Comparison of ENCODE assay signal across 8 cellular contexts in genomic region chr19:14136509-14137281, GRCh38. TPM values are rescaled to one million over a fixed set of nuclear protein-coding genes. Genes with fewer than 3 reads are reported as not detected.
A peak's percentile ranks its signal among the peaks of the same experiment; 100 is the strongest.
DNase-seq lines count a peak whose midpoint lies in the region; ATAC-seq and TF ChIP-seq lines count a peak whose summit lies in the region.

ASF1B (minus strand) TSS chr19:14136589; CDS start chr19:14136456, 133 bp downstream.

- no peaks in the 10 kb centered on the region; the same call in 1 of the 2 replicates for H3K36me3 ChIP-seq in Caco-2 (ENCODE audit: control insufficient read depth, insufficient read depth, low read length)
- no peaks in the 10 kb centered on the region for H3K36me3 ChIP-seq in effector memory CD4-positive, alpha-beta T cell (ENCODE audit: control insufficient read depth, insufficient read depth, low read length)

- CTCF ChIA-PET in Caco-2 (lab: Charles Lee), result interaction anchor here (0.6 to 2.2 kb wide), 41 partner anchors 8 to 1083 kb away, joined by 3 to 27 read pairs (median 5); partner anchors contain the start of genes ADGRE5, IL27RA, MISP3 and NDUFB7
- CTCF ChIA-PET in activated CD8-positive, alpha-beta memory T cell treated with anti-CD3 and anti-CD28 coated beads for 36 hours (lab: Charles Lee), result interaction anchor here (0.5 to 2.9 kb wide), 41 partner anchors 9 to 1194 kb away, joined by 3 to 24 read pairs (median 3); partner anchors contain the start of genes ADGRE5, GIPC1, IL27RA and RFX1

- POLR2A ChIA-PET in Caco-2 (lab: Charles Lee), result interaction anchor here (0.5 to 1.7 kb wide), 26 partner anchors 10 to 1970 kb away, joined by 3 to 16 read pairs (median 6); partner anchors contain the start of genes ADGRE5, DDX39A, DNAJB1 and PRKACA
- POLR2A ChIA-PET in activated CD8-positive, alpha-beta memory T cell treated with anti-CD3 and anti-CD28 coated beads for 36 hours (lab: Charles Lee), result interaction anchor here (0.6 to 2.1 kb wide), 13 partner anchors 13 to 341 kb away, joined by 3 to 10 read pairs (median 3); partner anchors contain the start of gene RFX1

- peak; percentile 35 to 75 for TF ChIP-seq CTCF in Caco-2 (IDR thresholded peaks at IDR 0.05; ENCODE audit: insufficient read depth in 1 of 2, low read depth in 1 of 2, low read length in 1 of 2, severe bottlenecking in 1 of 2, unreplicated experiment in 1 of 2)

- peaks cover 5% of the 10 kb centered on the region; the same call in 1 of the 2 replicates for H3K4me1 ChIP-seq in Caco-2
- peaks cover 16% of the 10 kb centered on the region for H3K4me1 ChIP-seq in effector memory CD4-positive, alpha-beta T cell (ENCODE audit: control insufficient read depth, insufficient read depth, low read length, poor library complexity, severe bottlenecking)

- no TSS peak for BruUV-seq in Caco-2 (replicated peaks; lab: Mats Ljungman, UMichigan)

- peak within 1 kb of the TSS; percentile 83 for H3K27ac Mint-ChIP-seq in Caco-2 (ENCODE audit: unreplicated experiment)

- peak within 1 kb of the TSS; percentile 93 for H3K4me3 ChIP-seq in Caco-2 (ENCODE audit: low read depth, low read length)
- H3K4me3 ChIP-seq in effector memory CD4-positive, alpha-beta T cell (ENCODE audit: insufficient read depth, low read depth, low read length, poor library complexity, severe bottlenecking), result peak within 1 kb of the TSS; percentile 83

- H3K4me1 Mint-ChIP-seq in Caco-2 (ENCODE audit: low read depth, unreplicated experiment), result peaks cover 7% of the 10 kb centered on the region

- H3K9me3 Mint-ChIP-seq in Caco-2 (ENCODE audit: unreplicated experiment), result no peaks in the 10 kb centered on the region

- peak within 1 kb of the TSS; percentile 74 for H3K4me3 Mint-ChIP-seq in Caco-2 (ENCODE audit: unreplicated experiment)

- peak; percentile 73 for ATAC-seq in GM21360 (IDR thresholded peaks at IDR 0.05; ENCODE audit: unreplicated experiment)

- intact Hi-C loops in Caco-2 (cut with micrococcal nuclease; ENCODE audit: unreplicated experiment), result loop anchor here (1.0 to 5.0 kb wide), 5 partner anchors 18 to 336 kb away; partner anchors contain the start of gene MISP3

- no peaks in the 10 kb centered on the region for H3K9me3 ChIP-seq in Caco-2
- H3K9me3 ChIP-seq in effector memory CD4-positive, alpha-beta T cell (ENCODE audit: control insufficient read depth, low read length), result no peaks in the 10 kb centered on the region

- peak; percentile 98 to 99 for DNase-seq in Caco-2
- DNase-seq in HT1080 (ENCODE audit: low read depth), result peak; percentile 100
- DNase-seq in NOMO-1 (lab: John Stamatoyannopoulos, UW; ENCODE audit: unreplicated experiment in 2 of 2), result peak; percentile 99 to 100
- peak; percentile 97 to 98 (median 97) for DNase-seq in effector memory CD4-positive, alpha-beta T cell
- DNase-seq in lung microvascular endothelial cell (ENCODE audit: low read depth in 2 of 2), result peak; percentile 100
- DNase-seq in stimulated activated CD4-positive, alpha-beta T cell treated with anti-CD3 and anti-CD28 coated beads, TNF-alpha, amount 100 ng/mL, for 48 hours (ENCODE audit: low read depth in 3 of 3), result peak; percentile 93 to 99 (median 96)

- H3K27ac ChIP-seq in effector memory CD4-positive, alpha-beta T cell (ENCODE audit: insufficient read depth, low read length, poor library complexity, severe bottlenecking), result peak within 1 kb of the TSS; percentile 96

- H3K36me3 Mint-ChIP-seq in Caco-2 (ENCODE audit: insufficient read depth, unreplicated experiment), result peaks cover 31% of the 10 kb centered on the region

- no peaks in the 10 kb centered on the region for H3K27me3 Mint-ChIP-seq in Caco-2 (ENCODE audit: insufficient read depth, unreplicated experiment)

- H3K27me3 ChIP-seq in Caco-2 (replicated peaks; ENCODE audit: control insufficient read depth, insufficient read depth, low read length), result no peaks in the 10 kb centered on the region
- no peaks in the 10 kb centered on the region for H3K27me3 ChIP-seq in effector memory CD4-positive, alpha-beta T cell (replicated peaks; ENCODE audit: control insufficient read depth, insufficient read depth, low read length, poor library complexity, severe bottlenecking)

RNA-seq across cellular contexts. Expression of gene ASF1B, which starts in this region (rescaled TPM):
- 37.7 and 40.2 TPM in 2 replicates for total RNA-seq in Caco-2 (2022)
- 80.4 and 123 TPM in 2 replicates for total RNA-seq in HT1080 (2014; rRNA removed; shearing (Covaris generic))
- polyA plus RNA-seq in HT1080 (2015; cell fraction: cytosol; rRNA removed), result 32.8 and 38.5 TPM in 2 replicates
- 17.0 and 21.1 TPM in 2 replicates for polyA plus RNA-seq in HT1080 (2015; cell fraction: nucleus; rRNA removed)
- 10 to 100 TPM; 79.7 to 83.6 TPM for total RNA-seq in activated CD8-positive, alpha-beta memory T cell treated with anti-CD3 and anti-CD28 coated beads for 36 hours
- total RNA-seq in lung microvascular endothelial cell, result 4.0 and 11.6 TPM in 2 replicates

Comparison
In these comparisons a context has a peak if more than half of its experiments do, and no peak if none do; other contexts are left out.
1. Peak in every context shown above with its lines: DNase-seq, ATAC-seq, H3K4me3 ChIP-seq and H3K27ac ChIP-seq.